Comparison of ENCODE assay signal across 1 cellular context in genomic region chr15:85771276-85771675, GRCh38.
TF ChIP-seq lines count a peak whose summit lies in the region.

No MANE protein-coding gene starts in this region.

TF ChIP-seq in GM23338, 12 proteins besides CTCF, POLR2A, EP300 and RAD21 (continued from another document):
- TF ChIP-seq, protein P1, sequence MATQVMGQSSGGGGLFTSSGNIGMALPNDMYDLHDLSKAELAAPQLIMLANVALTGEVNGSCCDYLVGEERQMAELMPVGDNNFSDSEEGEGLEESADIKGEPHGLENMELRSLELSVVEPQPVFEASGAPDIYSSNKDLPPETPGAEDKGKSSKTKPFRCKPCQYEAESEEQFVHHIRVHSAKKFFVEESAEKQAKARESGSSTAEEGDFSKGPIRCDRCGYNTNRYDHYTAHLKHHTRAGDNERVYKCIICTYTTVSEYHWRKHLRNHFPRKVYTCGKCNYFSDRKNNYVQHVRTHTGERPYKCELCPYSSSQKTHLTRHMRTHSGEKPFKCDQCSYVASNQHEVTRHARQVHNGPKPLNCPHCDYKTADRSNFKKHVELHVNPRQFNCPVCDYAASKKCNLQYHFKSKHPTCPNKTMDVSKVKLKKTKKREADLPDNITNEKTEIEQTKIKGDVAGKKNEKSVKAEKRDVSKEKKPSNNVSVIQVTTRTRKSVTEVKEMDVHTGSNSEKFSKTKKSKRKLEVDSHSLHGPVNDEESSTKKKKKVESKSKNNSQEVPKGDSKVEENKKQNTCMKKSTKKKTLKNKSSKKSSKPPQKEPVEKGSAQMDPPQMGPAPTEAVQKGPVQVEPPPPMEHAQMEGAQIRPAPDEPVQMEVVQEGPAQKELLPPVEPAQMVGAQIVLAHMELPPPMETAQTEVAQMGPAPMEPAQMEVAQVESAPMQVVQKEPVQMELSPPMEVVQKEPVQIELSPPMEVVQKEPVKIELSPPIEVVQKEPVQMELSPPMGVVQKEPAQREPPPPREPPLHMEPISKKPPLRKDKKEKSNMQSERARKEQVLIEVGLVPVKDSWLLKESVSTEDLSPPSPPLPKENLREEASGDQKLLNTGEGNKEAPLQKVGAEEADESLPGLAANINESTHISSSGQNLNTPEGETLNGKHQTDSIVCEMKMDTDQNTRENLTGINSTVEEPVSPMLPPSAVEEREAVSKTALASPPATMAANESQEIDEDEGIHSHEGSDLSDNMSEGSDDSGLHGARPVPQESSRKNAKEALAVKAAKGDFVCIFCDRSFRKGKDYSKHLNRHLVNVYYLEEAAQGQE (IDR thresholded peaks at IDR 0.05; ENCODE audit: unreplicated experiment): no peak
- TF ChIP-seq EZH2phosphoT487 (IDR thresholded peaks at IDR 0.05; ENCODE audit: unreplicated experiment) (no peak), ZNF331 (CRISPR knock-in tag; IDR thresholded peaks at IDR 0.05; ENCODE audit: low read depth) (no peak), CREB1 (CRISPR knock-in tag; IDR thresholded peaks at IDR 0.05; ENCODE audit: low read depth) (no peak), ZNF462 (CRISPR knock-in tag; IDR thresholded peaks at IDR 0.05) (no peak)
